ENCODE assay signal across 8 cellular contexts in the genomic region with DNA sequence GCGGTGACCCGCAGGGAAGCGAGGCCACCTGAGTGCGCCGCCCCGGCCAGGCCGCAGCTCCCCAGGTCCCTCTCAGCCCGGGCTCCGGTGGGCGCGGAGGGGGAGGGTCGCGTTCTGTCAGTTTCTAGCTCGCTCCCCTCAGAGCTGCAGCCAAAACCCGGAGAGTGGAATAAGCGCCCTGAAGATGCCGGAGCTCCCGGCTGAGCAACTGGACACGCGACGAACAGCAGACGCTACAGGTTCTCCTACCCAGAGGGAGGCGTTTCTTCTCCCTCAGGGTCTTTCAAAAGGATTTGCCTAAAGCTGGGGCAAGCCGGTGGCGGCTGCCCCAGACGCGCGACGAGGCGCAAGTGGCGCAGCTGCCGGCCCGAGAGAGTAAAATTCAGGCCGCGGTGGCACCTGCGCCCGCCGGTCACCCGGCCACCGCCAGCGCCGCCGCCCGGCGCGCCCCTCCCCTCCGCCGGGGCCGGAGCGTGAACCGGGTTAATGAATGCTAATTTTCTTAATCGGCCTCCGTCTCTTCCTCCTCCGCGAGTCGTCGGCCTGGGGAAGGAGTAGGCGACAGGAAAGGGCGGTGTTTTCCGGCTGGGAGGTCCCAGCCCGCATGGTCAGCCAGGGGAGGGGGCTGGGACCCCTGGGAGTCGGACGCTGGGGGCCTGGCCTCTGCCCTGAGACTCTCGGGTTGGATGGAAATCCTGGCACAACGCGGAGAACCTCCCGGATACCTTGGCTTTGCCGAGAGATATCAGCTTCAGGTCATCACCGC. TPM values are rescaled to one million over a fixed set of nuclear protein-coding genes. Genes with fewer than 3 reads are reported as not detected.
DNase-seq lines count a peak whose midpoint lies in the region; ATAC-seq, FAIRE-seq and TF ChIP-seq lines count a peak whose summit lies in the region.

No MANE protein-coding gene starts in this region.

- no peak for FAIRE-seq in K562 (lab: Jason Lieb, UNC)

- H2AFZ ChIP-seq in K562 (ENCODE audit: low read depth, low read length), result peak overlapping the region; percentile 90

- H3K4me1 ChIP-seq in K562 (replicated peaks in 1 of 2; ENCODE audit: control insufficient read depth in 2 of 2, insufficient read depth in 2 of 2, low read length in 2 of 2) (peaks cover 13 to 22% of the 10 kb centered on the region in 2 experiments; a peak in 4 of 5 replicates), gastrocnemius medialis (peaks cover 29 to 42% of the 10 kb centered on the region in 2 donors)

- H3K9me3 ChIP-seq in K562 (replicated peaks; ENCODE audit: control insufficient read depth, insufficient read depth, low read depth, low read length) (no peaks in the 10 kb centered on the region), gastrocnemius medialis (no peaks in the 10 kb centered on the region)

- no peaks in the 10 kb centered on the region; the same call in 2 of the 3 replicates for H3K79me2 ChIP-seq in K562 (ENCODE audit: control insufficient read depth, insufficient read depth, low read length)

- H3K27ac ChIP-seq in K562 (ENCODE audit: extremely low read depth, low read depth, low read length) (peak overlapping the region; percentile 33; the same call in 2 of the 3 replicates), gastrocnemius medialis (peak overlapping the region; percentile 98 to 100 (median 100))

- WGBS in K562 (ENCODE audit: insufficient coverage, low coverage, missing lambda C conversion rate), result under 1% methylated on average over 55 of the region's 69 CpGs

- TF ChIP-seq CTCF in K562 (IDR thresholded peaks at IDR 0.05 in 2 of 3, conservative IDR thresholded peaks at IDR 0.05 in 1 of 3; ENCODE audit: insufficient read depth in 2 of 3, low read depth in 1 of 3, low read length in 3 of 3) (no peak), gastrocnemius medialis (IDR thresholded peaks at IDR 0.05 in 4 of 5, conservative IDR thresholded peaks at IDR 0.05 in 1 of 5) (peak in 4 of 5 experiments; percentile 6 to 26 (median 16))

- H3K4me2 ChIP-seq in K562 (ENCODE audit: insufficient read depth, low read length), result peak overlapping the region; percentile 78

- intact Hi-C loops in K562 (cut with micrococcal nuclease), result no loop called here
- intact Hi-C loops in gastrocnemius medialis (cut with DNase I; ENCODE audit: low total_unique reads), result loop anchor here (2.0 to 10.0 kb wide), 3 partner anchors 115 to 167 kb away; no protein-coding TSS in a partner anchor

- TF ChIP-seq POLR2A in GM18505 (IDR thresholded peaks at IDR 0.05; ENCODE audit: borderline replicate concordance, extremely low read depth, insufficient read depth, insufficient read length), result peak; percentile 29
- no peak for TF ChIP-seq POLR2A in K562 (conservative IDR thresholded peaks at IDR 0.05)
- peak; percentile 79 to 80 for TF ChIP-seq POLR2A in gastrocnemius medialis (IDR thresholded peaks at IDR 0.05)

- in situ Hi-C loops in K562 (cut with MboI) (no loop called here), gastrocnemius medialis (cut with MboI; ENCODE audit: low sequenced_read_pairs in 4 of 4) (loop anchor here in 1 of 4 donors (25.0 kb wide), 1 partner anchor 260 kb away; no protein-coding TSS in a partner anchor)

- no peaks in the 10 kb centered on the region for H3K36me3 ChIP-seq in K562 (ENCODE audit: control insufficient read depth, insufficient read depth, low read length)
- no peaks in the 10 kb centered on the region for H3K36me3 ChIP-seq in gastrocnemius medialis

- peak; percentile 46 for ATAC-seq in GM18505 (IDR thresholded peaks at IDR 0.05; ENCODE audit: unreplicated experiment)
- peak; percentile 44 for ATAC-seq in HG02852 (IDR thresholded peaks at IDR 0.05; ENCODE audit: unreplicated experiment)
- ATAC-seq in K562, result peak; percentile 76
- ATAC-seq in gastrocnemius medialis, result peak; percentile 75 to 82

- peak; percentile 75 to 77 for DNase-seq in NCI-H1930 (lab: John Stamatoyannopoulos, UW)
- peak; percentile 62 for DNase-seq in T-helper 9 cell
- DNase-seq in K562 (ENCODE audit: extremely low read depth in 1 of 4, low spot score in 3 of 4), result peak; percentile 58 to 70 (median 64)
- DNase-seq in iPS DF 4.7 (ENCODE audit: extremely low read depth, low spot score), result peak; percentile 92
- DNase-seq in gastrocnemius medialis, result peak; percentile 73 to 92
- DNase-seq in superior temporal gyrus (ENCODE audit: extremely low spot score), result no peak

- peak; percentile 9 to 10; a peak in 1 of 4 replicates for TF ChIP-seq RAD21 in K562 (CRISPR knock-in tag; conservative IDR thresholded peaks at IDR 0.05 in 1 of 2, IDR thresholded peaks at IDR 0.05 in 1 of 2)

- POLR2A ChIA-PET in K562 (lab: Yijun Ruan, JAX), result no interaction called here

- CTCF ChIA-PET in K562 (lab: Yijun Ruan, JAX; ENCODE audit: low intra/inter-chr PET ratio), result no interaction called here

- no TSS peak for BruUV-seq in K562 (replicated peaks; lab: Mats Ljungman, UMichigan)

- H3K9me1 ChIP-seq in K562 (ENCODE audit: control insufficient read depth, insufficient read depth, low read length), result no peaks in the 10 kb centered on the region

- no peak for TF ChIP-seq EP300 in K562 (IDR thresholded peaks at IDR 0.05; ENCODE audit: low read length)

- H3K27me3 ChIP-seq in K562 (ENCODE audit: control insufficient read depth in 2 of 2, insufficient read depth in 2 of 2, low read length in 2 of 2) (peaks cover 0 to 12% of the 10 kb centered on the region in 2 experiments; a peak in 2 of 5 replicates), gastrocnemius medialis (no peaks in the 10 kb centered on the region)

- H3K9ac ChIP-seq in K562 (ENCODE audit: insufficient read depth in 1 of 2, low read depth in 2 of 2, low read length in 2 of 2), result peak overlapping the region; percentile 59 to 91

- H4K20me1 ChIP-seq in K562 (replicated peaks; ENCODE audit: control insufficient read depth, insufficient read depth, low read length), result peaks cover 3% of the 10 kb centered on the region

- H3K4me3 ChIP-seq in K562 (peak overlapping the region; percentile 67), gastrocnemius medialis (peak overlapping the region; percentile 81 to 99 (median 95))

TF ChIP-seq in K562, 482 proteins besides CTCF, POLR2A, EP300 and RAD21 (continues in another document):
- TF ChIP-seq ILK (tag; IDR thresholded peaks at IDR 0.05; ENCODE audit: borderline replicate concordance, low read depth) (no peak), NEUROD1 (IDR thresholded peaks at IDR 0.05; ENCODE audit: borderline replicate concordance, low read depth, low read length, partially characterized antibody) (peak; percentile 61), NR1H2 (CRISPR knock-in tag; IDR thresholded peaks at IDR 0.05) (no peak), GABPB1 (CRISPR knock-in tag; IDR thresholded peaks at IDR 0.05) (0 out of 2 replicates have a peak, but pooled peaks have one; percentile 30), DPF2 (IDR thresholded peaks at IDR 0.05) (no peak), FOXK1 (CRISPR knock-in tag; IDR thresholded peaks at IDR 0.05; ENCODE audit: borderline replicate concordance) (no peak), LCOR (CRISPR knock-in tag; IDR thresholded peaks at IDR 0.05) (0 out of 2 replicates have a peak, but pooled peaks have one; percentile 46), L3MBTL2 (IDR thresholded peaks at IDR 0.05) (0 out of 2 replicates have a peak, but pooled peaks have one; percentile 61), POLR2G (IDR thresholded peaks at IDR 0.05; ENCODE audit: low read depth, low read length) (peak; percentile 77)
- TF ChIP-seq, protein P1, sequence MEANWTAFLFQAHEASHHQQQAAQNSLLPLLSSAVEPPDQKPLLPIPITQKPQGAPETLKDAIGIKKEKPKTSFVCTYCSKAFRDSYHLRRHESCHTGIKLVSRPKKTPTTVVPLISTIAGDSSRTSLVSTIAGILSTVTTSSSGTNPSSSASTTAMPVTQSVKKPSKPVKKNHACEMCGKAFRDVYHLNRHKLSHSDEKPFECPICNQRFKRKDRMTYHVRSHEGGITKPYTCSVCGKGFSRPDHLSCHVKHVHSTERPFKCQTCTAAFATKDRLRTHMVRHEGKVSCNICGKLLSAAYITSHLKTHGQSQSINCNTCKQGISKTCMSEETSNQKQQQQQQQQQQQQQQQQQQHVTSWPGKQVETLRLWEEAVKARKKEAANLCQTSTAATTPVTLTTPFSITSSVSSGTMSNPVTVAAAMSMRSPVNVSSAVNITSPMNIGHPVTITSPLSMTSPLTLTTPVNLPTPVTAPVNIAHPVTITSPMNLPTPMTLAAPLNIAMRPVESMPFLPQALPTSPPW (CRISPR knock-in tag; IDR thresholded peaks at IDR 0.05), result peak; percentile 47

RNA-seq across cellular contexts. Expression of gene CDC42EP3, which starts 0.8 kb away (rescaled TPM):
- 0.40 and 0.49 TPM in 2 replicates for total RNA-seq in K562 (2011; cell fraction: chromatin; rRNA removed; ENCODE audit: low replicate concordance)
- total RNA-seq in K562 (2011; cell fraction: nucleolus; rRNA removed), result 0.50 and 0.53 TPM in 2 replicates
- total RNA-seq in K562 (2011; cell fraction: nucleoplasm; rRNA removed), result 0.59 and 1.1 TPM in 2 replicates
- total RNA-seq in K562 (2014; rRNA removed), result 1.8 and 3.6 TPM in 2 replicates
- total RNA-seq in K562 (2014; rRNA removed; fragmentation: Illumina TruSeq; extraction: Trizol), result 3.4 and 3.8 TPM in 2 replicates
- total RNA-seq in K562 (2015; rRNA removed; fragmentation: Illumina TruSeq; extraction: Trizol), result 1.9 and 2.0 TPM in 2 replicates
- total RNA-seq in K562 (2021), result 2.5 and 4.2 TPM in 2 replicates
- 0.72 and 2.0 TPM in 2 replicates for polyA plus RNA-seq in K562 (2011; rRNA removed)
- 0.69 and 1.8 TPM in 2 replicates for polyA plus RNA-seq in K562 (2011; cell fraction: cytosol; rRNA removed)
- polyA plus RNA-seq in K562 (2011; cell fraction: nucleus; rRNA removed), result 0.78 and 1.8 TPM in 2 replicates
- polyA plus RNA-seq in K562 (2012), result 1.9 and 3.4 TPM in 2 replicates
- 4.1 and 6.4 TPM in 2 replicates for polyA plus RNA-seq in K562 (2014; fragmentation: Illumina TruSeq; extraction: Trizol)
- under 1 TPM; 0.74 to 0.77 TPM for polyA plus RNA-seq in K562 (2014; fragmentation: Nextera tagmentation; extraction: Ambion mirVana)
- 3.1 and 3.4 TPM in 2 replicates for polyA plus RNA-seq in K562 (2014; rRNA removed)
- polyA minus RNA-seq in K562 (2011; rRNA and poly(A)+ RNA removed), result 0.35 and 2.1 TPM in 2 replicates
- polyA minus RNA-seq in K562 (2011; cell fraction: cytosol; rRNA and poly(A)+ RNA removed), result 0.57 and 0.64 TPM in 2 replicates
- 0.27 and 1.2 TPM in 2 replicates for polyA minus RNA-seq in K562 (2011; cell fraction: nucleus; rRNA and poly(A)+ RNA removed)
- 10 to 100 TPM; 20.0 to 90.6 (median 57.2) TPM for total RNA-seq in gastrocnemius medialis

Comparison
In these comparisons a context has a peak if more than half of its experiments do, and no peak if none do; other contexts are left out.
1. CTCF ChIP-seq: peak in gastrocnemius medialis (4 of 5); none in K562 (0 of 3).
2. RNA of gene CDC42EP3, which starts 0.8 kb away (total RNA-seq): 20.0 to 90.6 TPM in gastrocnemius medialis; 0.40 to 4.2 TPM in K562; every median in the first group is over 4 times any median in the second.
3. Peak in every context shown above with its lines, with median percentiles within 50 percentile points of each other: ATAC-seq.